Comparison of ENCODE assay signal across 34 cellular contexts in genomic region chr1:76084685-76085084, GRCh38.
"Had no signal": no experiment of that assay in that cellular context is flagged by ENCODE, and none has a peak within 500 bp of the region (broad histone marks: within the 10 kb centered on the region; RNA-seq: fewer than 3 reads in every experiment).

No MANE protein-coding gene starts in this region.

- H3K36me3 ChIP-seq: ascending aorta, breast epithelium, cardiac muscle cell, esophagus muscularis mucosa, gastrocnemius medialis, heart left ventricle, WERI-Rb-1 had no signal

- H3K36me3 Mint-ChIP-seq: activated naive CD4-positive, alpha-beta T cell treated with anti-CD3 and anti-CD28 coated beads, Interleukin-2, amount 10 ng/mL, durations not matched to agents 7 days and 5 days; activated naive CD4-positive, alpha-beta T cell treated with anti-CD3 and anti-CD28 coated beads, Interleukin-2, amount 50 U/mL, for 72 hours; brain had no signal

- H3K27me3 Mint-ChIP-seq: activated B cell treated with CpG ODN at 0.5 μM for 24 hours; activated naive CD8-positive, alpha-beta T cell treated with anti-CD3 and anti-CD28 coated beads, Interleukin-2, amount 10 ng/mL, durations not matched to agents 7 days and 5 days; brain; central memory CD8-positive, alpha-beta T cell; effector memory CD8-positive, alpha-beta T cell had no signal

- H3K4me3 ChIP-seq: ascending aorta, breast epithelium, cardiac muscle cell, esophagus muscularis mucosa, gastrocnemius medialis, heart left ventricle had no signal

- H3K9me3 ChIP-seq: ascending aorta, breast epithelium, esophagus muscularis mucosa, gastrocnemius medialis, heart left ventricle had no signal

- H3K9me3 Mint-ChIP-seq: activated B cell treated with CpG ODN at 0.5 μM for 24 hours; activated CD8-positive, alpha-beta T cell treated with anti-CD3 and anti-CD28 coated beads for 36 hours; activated naive CD4-positive, alpha-beta T cell treated with anti-CD3 and anti-CD28 coated beads, Interleukin-2, amount 10 ng/mL, durations not matched to agents 7 days and 5 days; activated naive CD4-positive, alpha-beta T cell treated with anti-CD3 and anti-CD28 coated beads, Interleukin-2, amount 50 U/mL, for 72 hours; activated naive CD8-positive, alpha-beta T cell treated with anti-CD3 and anti-CD28 coated beads, Interleukin-2, amount 10 ng/mL, durations not matched to agents 7 days and 5 days; central memory CD8-positive, alpha-beta T cell; effector memory CD8-positive, alpha-beta T cell; T-helper 2 cell treated with Interferon-gamma antibody and Interleukin-4, amounts not matched to agents 5 μg/mL and 100 μg/mL, for 36 hours had no signal

- H3K27me3 ChIP-seq: ascending aorta, breast epithelium, cardiac muscle cell, esophagus muscularis mucosa, foreskin keratinocyte, gastrocnemius medialis, heart left ventricle had no signal

- ATAC-seq: activated CD4-positive, CD25-positive, alpha-beta regulatory T cell treated with anti-CD3 and anti-CD28 coated beads, Interleukin-2, amount 50 U/mL, for 24 hours; activated CD8-positive, alpha-beta T cell treated with anti-CD3 and anti-CD28 coated beads for 36 hours; activated naive CD4-positive, alpha-beta T cell treated with anti-CD3 and anti-CD28 coated beads, Interleukin-2, amount 50 U/mL, for 72 hours; effector memory CD8-positive, alpha-beta T cell; foreskin keratinocyte; gastrocnemius medialis; heart left ventricle; T-helper 17 cell had no signal

- H3K27ac ChIP-seq: ascending aorta, breast epithelium, cardiac muscle cell, esophagus muscularis mucosa, foreskin keratinocyte, gastrocnemius medialis, heart left ventricle, WERI-Rb-1 had no signal

- H3K4me3 Mint-ChIP-seq: activated B cell treated with CpG ODN at 0.5 μM for 24 hours; activated CD8-positive, alpha-beta T cell treated with anti-CD3 and anti-CD28 coated beads for 36 hours; activated naive CD4-positive, alpha-beta T cell treated with anti-CD3 and anti-CD28 coated beads, Interleukin-2, amount 10 ng/mL, durations not matched to agents 7 days and 5 days; activated naive CD8-positive, alpha-beta T cell treated with anti-CD3 and anti-CD28 coated beads, Interleukin-2, amount 10 ng/mL, durations not matched to agents 7 days and 5 days; brain; central memory CD8-positive, alpha-beta T cell; effector memory CD8-positive, alpha-beta T cell; T-helper 17 cell; T-helper 2 cell treated with Interferon-gamma antibody and Interleukin-4, amounts not matched to agents 5 μg/mL and 100 μg/mL, for 36 hours had no signal

- H3K27ac Mint-ChIP-seq: activated B cell treated with CpG ODN at 0.5 μM for 24 hours; activated CD8-positive, alpha-beta T cell treated with anti-CD3 and anti-CD28 coated beads for 36 hours; activated naive CD4-positive, alpha-beta T cell treated with anti-CD3 and anti-CD28 coated beads, Interleukin-2, amount 10 ng/mL, durations not matched to agents 7 days and 5 days; activated naive CD4-positive, alpha-beta T cell treated with anti-CD3 and anti-CD28 coated beads, Interleukin-2, amount 50 U/mL, for 72 hours; activated naive CD8-positive, alpha-beta T cell treated with anti-CD3 and anti-CD28 coated beads, Interleukin-2, amount 10 ng/mL, durations not matched to agents 7 days and 5 days; brain; effector memory CD8-positive, alpha-beta T cell; T-helper 17 cell; T-helper 2 cell treated with Interferon-gamma antibody and Interleukin-4, amounts not matched to agents 5 μg/mL and 100 μg/mL, for 36 hours had no signal

- H3K4me1 Mint-ChIP-seq: activated naive CD4-positive, alpha-beta T cell treated with anti-CD3 and anti-CD28 coated beads, Interleukin-2, amount 10 ng/mL, durations not matched to agents 7 days and 5 days; central memory CD8-positive, alpha-beta T cell had no signal

- DNase-seq: activated B cell treated with CpG ODN at 0.5 μM for 24 hours; activated CD4-positive, alpha-beta T cell treated with anti-CD3 and anti-CD28 coated beads for 48 hours; activated CD4-positive, alpha-beta T cell treated with anti-CD3 and anti-CD28 coated beads, Interleukin-2, amount 50 U/mL, for 1 hour; activated CD4-positive, alpha-beta T cell treated with anti-CD3 and anti-CD28 coated beads, Interleukin-2, amount 50 U/mL, for 48 hours; activated CD8-positive, alpha-beta memory T cell treated with anti-CD3 and anti-CD28 coated beads for 24 hours; activated CD8-positive, alpha-beta T cell treated with anti-CD3 and anti-CD28 coated beads for 36 hours; activated gamma-delta T cell; activated naive CD4-positive, alpha-beta T cell; activated naive CD4-positive, alpha-beta T cell treated with anti-CD3 and anti-CD28 coated beads, Interleukin-2, amount 10 ng/mL, durations not matched to agents 7 days and 5 days; activated naive CD8-positive, alpha-beta T cell treated with anti-CD3 and anti-CD28 coated beads, Interleukin-2, amount 10 ng/mL, durations not matched to agents 7 days and 5 days; activated T-cell treated with anti-CD3 and anti-CD28 coated beads, Interleukin-2, amount 50 U/mL, for 1 hour; activated T-cell treated with anti-CD3 and anti-CD28 coated beads, Interleukin-2, amount 50 U/mL, for 48 hours; cortex of kidney; dermis blood vessel endothelial cell; effector CD4-positive, alpha-beta T cell; effector memory CD8-positive, alpha-beta T cell; erythroblast; foreskin keratinocyte; gastrocnemius medialis; glutamatergic neuron; heart left ventricle; T-helper 1 cell; T-helper 17 cell; T1000; WERI-Rb-1 had no signal

- H3K4me1 ChIP-seq: ascending aorta, breast epithelium, foreskin keratinocyte, gastrocnemius medialis, heart left ventricle had no signal
